In the genomic region with DNA sequence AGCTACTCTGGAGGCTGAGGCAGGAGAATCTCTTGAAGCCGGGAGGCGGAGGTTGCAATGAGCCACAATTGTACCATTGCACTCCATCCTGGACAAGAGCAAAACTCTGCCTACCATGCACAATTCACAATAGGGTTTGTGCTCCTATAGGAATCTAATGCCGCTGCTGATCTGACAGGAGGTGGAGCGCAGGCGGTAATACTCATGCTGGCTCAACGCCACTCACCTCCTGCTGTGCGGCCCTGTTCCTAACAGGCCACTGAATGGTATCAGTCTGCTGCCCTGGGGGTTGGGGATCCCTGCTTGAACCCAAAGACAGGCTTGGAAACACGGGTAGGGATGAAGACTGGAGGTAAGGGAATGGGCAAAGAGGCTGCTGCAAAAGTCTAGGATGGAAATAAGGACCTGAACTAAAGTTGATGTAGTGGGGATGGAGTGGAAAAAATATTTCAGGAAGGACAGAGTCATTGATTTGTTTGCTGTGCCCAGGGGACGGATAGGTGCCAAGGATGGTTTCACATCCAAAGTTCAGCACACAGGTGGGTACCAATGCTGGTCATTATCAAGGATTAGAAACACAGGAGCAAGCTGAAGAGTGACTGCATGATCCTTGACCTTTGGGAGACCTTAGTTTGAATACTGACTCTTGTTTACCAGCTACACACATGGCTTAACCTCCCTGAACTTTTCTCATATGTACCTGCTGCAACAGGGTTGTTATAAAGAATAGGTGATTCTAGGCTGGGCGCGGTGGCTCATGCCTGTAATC, we compare ENCODE assay signal across 17 cellular contexts. TPM values are rescaled to one million over a fixed set of nuclear protein-coding genes. Genes with fewer than 3 reads are reported as not detected.
A peak's percentile ranks its signal among the peaks of the same experiment; 100 is the strongest.
DNase-seq lines count a peak whose midpoint lies in the region; ATAC-seq and TF ChIP-seq lines count a peak whose summit lies in the region.
"Had no signal": no experiment of that assay in that cellular context is flagged by ENCODE, and none has a peak within 500 bp of the region (broad histone marks: within the 10 kb centered on the region; RNA-seq: fewer than 3 reads in every experiment).

No MANE protein-coding gene starts in this region.

- H3K9me3 Mint-ChIP-seq in activated CD8-positive, alpha-beta memory T cell treated with anti-CD3 and anti-CD28 coated beads, Interleukin-2, amount 10 ng/mL, durations not matched to agents 7 days and 5 days (ENCODE audit: low read depth): peaks cover 3% of the 10 kb centered on the region
- H3K9me3 Mint-ChIP-seq in T-cell: no peaks in the 10 kb centered on the region
- no peaks in the 10 kb centered on the region for H3K9me3 Mint-ChIP-seq in chondrocyte (ENCODE audit: low read depth)
- H3K9me3 Mint-ChIP-seq in neural progenitor cell: peaks cover 3% of the 10 kb centered on the region
- H3K9me3 Mint-ChIP-seq: effector memory CD8-positive, alpha-beta T cell had no signal

- no peak overlapping the region for H4K91ac ChIP-seq in mesenchymal stem cell (ENCODE audit: low read length)

- H3K79me2 ChIP-seq in neural progenitor cell (ENCODE audit: low read depth): peaks cover 22% of the 10 kb centered on the region

- H3K18ac ChIP-seq in mesenchymal stem cell (ENCODE audit: low read depth in 1 of 2, low read length in 2 of 2): no peak overlapping the region

- no peak overlapping the region for H2BK15ac ChIP-seq in mesenchymal stem cell (ENCODE audit: low read depth, poor library complexity, severe bottlenecking)

- 97% methylated on average over 11 of the region's 11 CpGs for WGBS in mesenchymal stem cell

- no peaks in the 10 kb centered on the region for H3K36me3 ChIP-seq in neural progenitor cell
- H3K36me3 ChIP-seq in mesenchymal stem cell (ENCODE audit: control insufficient read depth in 1 of 2, insufficient read depth in 2 of 2, low read depth in 1 of 2, low read length in 2 of 2): peaks cover 17 to 18% of the 10 kb centered on the region in 2 experiments
- H3K36me3 ChIP-seq: cardiac muscle cell, uterus had no signal

- no peaks in the 10 kb centered on the region for H4K20me1 ChIP-seq in neural progenitor cell (ENCODE audit: low read depth)

- TF ChIP-seq CTCF in chondrocyte (IDR thresholded peaks at IDR 0.05) (no peak), neural progenitor cell (IDR thresholded peaks at IDR 0.05) (no peak)

- ATAC-seq in activated CD8-positive, alpha-beta memory T cell treated with anti-CD3 and anti-CD28 coated beads, Interleukin-2, amount 10 ng/mL, durations not matched to agents 7 days and 5 days: no peak
- ATAC-seq in T-cell (replicated peaks in 1 of 4) (no peak), GM21576 (IDR thresholded peaks at IDR 0.05; ENCODE audit: unreplicated experiment) (no peak)
- ATAC-seq: effector memory CD8-positive, alpha-beta T cell; heart right ventricle had no signal

- no peak overlapping the region for H3K14ac ChIP-seq in mesenchymal stem cell (ENCODE audit: low read length in 2 of 2)

- H3K4me1 Mint-ChIP-seq in activated CD8-positive, alpha-beta memory T cell treated with anti-CD3 and anti-CD28 coated beads, Interleukin-2, amount 10 ng/mL, durations not matched to agents 7 days and 5 days: peaks cover 24% of the 10 kb centered on the region
- H3K4me1 Mint-ChIP-seq in T-cell (peaks cover 24 to 32% (median 31%) of the 10 kb centered on the region in 3 donors), chondrocyte (ENCODE audit: low read depth) (peaks cover 17% of the 10 kb centered on the region), neural progenitor cell (peaks cover 12% of the 10 kb centered on the region)

- H3K36me3 Mint-ChIP-seq in activated CD8-positive, alpha-beta memory T cell treated with anti-CD3 and anti-CD28 coated beads, Interleukin-2, amount 10 ng/mL, durations not matched to agents 7 days and 5 days: peaks cover 32% of the 10 kb centered on the region
- H3K36me3 Mint-ChIP-seq in T-cell (peaks cover 14% of the 10 kb centered on the region), chondrocyte (ENCODE audit: low read depth) (peaks cover 10% of the 10 kb centered on the region), neural progenitor cell (peaks cover 16% of the 10 kb centered on the region)

- H2BK12ac ChIP-seq in mesenchymal stem cell (ENCODE audit: low read length in 2 of 2): no peak overlapping the region

- no peak overlapping the region for H3K23ac ChIP-seq in mesenchymal stem cell (ENCODE audit: low read length in 2 of 2)

- no peak overlapping the region for H2BK120ac ChIP-seq in mesenchymal stem cell (ENCODE audit: low read depth, low read length)

- H3K4me3 ChIP-seq in neural progenitor cell (no peak overlapping the region), mesenchymal stem cell (ENCODE audit: insufficient read depth in 1 of 2, low read depth in 1 of 2, low read length in 2 of 2) (no peak overlapping the region)
- H3K4me3 ChIP-seq: cardiac muscle cell, heart right ventricle, right atrium auricular region, uterus had no signal

- peak overlapping the region; percentile 93 for H3K4me3 Mint-ChIP-seq in activated CD8-positive, alpha-beta memory T cell treated with anti-CD3 and anti-CD28 coated beads, Interleukin-2, amount 10 ng/mL, durations not matched to agents 7 days and 5 days
- H3K4me3 Mint-ChIP-seq in T-cell (peak overlapping the region; percentile 87 to 91 (median 88)), chondrocyte (ENCODE audit: unreplicated experiment) (peak overlapping the region; percentile 97), neural progenitor cell (peak overlapping the region; percentile 99)

- peaks cover 14% of the 10 kb centered on the region for H3K79me1 ChIP-seq in mesenchymal stem cell (replicated peaks; ENCODE audit: low read length, poor library complexity, severe bottlenecking)

- no peak overlapping the region for H3K4ac ChIP-seq in mesenchymal stem cell (ENCODE audit: low read depth in 1 of 2, low read length in 2 of 2)

- no peak overlapping the region for H2AK5ac ChIP-seq in mesenchymal stem cell (ENCODE audit: low read length, severe bottlenecking)

- H3K4me1 ChIP-seq in neural progenitor cell (peaks cover 3% of the 10 kb centered on the region), mesenchymal stem cell (ENCODE audit: control insufficient read depth, insufficient read depth, low read depth, low read length) (peaks cover 3% of the 10 kb centered on the region)

- POLR2A ChIA-PET in T-cell (lab: Charles Lee): no interaction called here

- no peak overlapping the region for H2BK5ac ChIP-seq in mesenchymal stem cell (ENCODE audit: low read depth, low read length, poor library complexity, severe bottlenecking)

- no peaks in the 10 kb centered on the region for H3K9me3 ChIP-seq in neural progenitor cell (ENCODE audit: low read depth)
- no peaks in the 10 kb centered on the region for H3K9me3 ChIP-seq in mesenchymal stem cell (ENCODE audit: control insufficient read depth, low read length)
- H3K9me3 ChIP-seq: heart right ventricle, right atrium auricular region, uterus had no signal

- H3K9ac ChIP-seq in neural progenitor cell (no peak overlapping the region), mesenchymal stem cell (ENCODE audit: low read length) (no peak overlapping the region)

- no peak for DNase-seq in activated CD8-positive, alpha-beta memory T cell treated with anti-CD3 and anti-CD28 coated beads, Interleukin-2, amount 10 ng/mL, durations not matched to agents 7 days and 5 days
- DNase-seq in activated CD8-positive, alpha-beta memory T cell treated with anti-CD3 and anti-CD28 coated beads, Interleukin-2, amount 50 U/mL, for 4 hours: no peak
- no peak for DNase-seq in T-cell
- no peak for DNase-seq in chondrocyte (ENCODE audit: low spot score)
- DNase-seq in neural progenitor cell (ENCODE audit: low spot score): no peak
- no peak for DNase-seq in mesenchymal stem cell
- DNase-seq in NCI-H146 (lab: John Stamatoyannopoulos, UW): no peak
- DNase-seq: ACHN; effector memory CD8-positive, alpha-beta T cell; heart right ventricle; mammary epithelial cell; NCI-H1694; NCI-H345; uterus had no signal

- H4K8ac ChIP-seq in mesenchymal stem cell (ENCODE audit: low read length): no peak overlapping the region

- H3K27me3 Mint-ChIP-seq in activated CD8-positive, alpha-beta memory T cell treated with anti-CD3 and anti-CD28 coated beads, Interleukin-2, amount 10 ng/mL, durations not matched to agents 7 days and 5 days: no peaks in the 10 kb centered on the region
- no peaks in the 10 kb centered on the region for H3K27me3 Mint-ChIP-seq in T-cell
- H3K27me3 Mint-ChIP-seq in chondrocyte (ENCODE audit: low read depth): no peaks in the 10 kb centered on the region
- H3K27me3 Mint-ChIP-seq in neural progenitor cell (ENCODE audit: insufficient read depth, low read depth): peaks cover 3% of the 10 kb centered on the region
- H3K27me3 Mint-ChIP-seq: effector memory CD8-positive, alpha-beta T cell had no signal

- CTCF ChIA-PET in activated CD8-positive, alpha-beta memory T cell treated with anti-CD3 and anti-CD28 coated beads, Interleukin-2, amount 10 ng/mL, durations not matched to agents 7 days and 5 days (lab: Charles Lee): no interaction called here
- CTCF ChIA-PET in T-cell (lab: Charles Lee): no interaction called here

- H3K27me3 ChIP-seq in neural progenitor cell: no peaks in the 10 kb centered on the region
- H3K27me3 ChIP-seq in mesenchymal stem cell (ENCODE audit: control insufficient read depth in 1 of 2, insufficient read depth in 1 of 2, low read length in 2 of 2): no peaks in the 10 kb centered on the region
- H3K27me3 ChIP-seq: cardiac muscle cell, heart right ventricle, right atrium auricular region, uterus had no signal

- H2AFZ ChIP-seq in neural progenitor cell (replicated peaks): no peak overlapping the region
- H2AFZ ChIP-seq in mesenchymal stem cell (ENCODE audit: low read depth, low read length): no peak overlapping the region

- H3K27ac ChIP-seq in neural progenitor cell: no peak overlapping the region
- H3K27ac ChIP-seq in mesenchymal stem cell (ENCODE audit: low read length, poor library complexity, severe bottlenecking): no peak overlapping the region
- H3K27ac ChIP-seq: cardiac muscle cell, heart right ventricle, right atrium auricular region, uterus had no signal

- H3K27ac Mint-ChIP-seq in activated CD8-positive, alpha-beta memory T cell treated with anti-CD3 and anti-CD28 coated beads, Interleukin-2, amount 10 ng/mL, durations not matched to agents 7 days and 5 days: peak overlapping the region; percentile 12
- no peak overlapping the region for H3K27ac Mint-ChIP-seq in T-cell
- H3K27ac Mint-ChIP-seq in chondrocyte (ENCODE audit: unreplicated experiment): no peak overlapping the region
- H3K27ac Mint-ChIP-seq in neural progenitor cell: no peak overlapping the region
- H3K27ac Mint-ChIP-seq: effector memory CD8-positive, alpha-beta T cell had no signal

- H3F3A ChIP-seq in neural progenitor cell (ENCODE audit: low read depth): peaks cover 3% of the 10 kb centered on the region

- H3K4me2 ChIP-seq in neural progenitor cell (no peak overlapping the region), mesenchymal stem cell (ENCODE audit: low read length, poor library complexity, severe bottlenecking) (no peak overlapping the region)

RNA-seq across cellular contexts. Expression of gene MRPS17, which starts 2.2 kb away (rescaled TPM):
- total RNA-seq in activated CD8-positive, alpha-beta memory T cell treated with anti-CD3 and anti-CD28 coated beads, Interleukin-2, amount 10 ng/mL, durations not matched to agents 7 days and 5 days: 10 to 100 TPM; 14.3 to 20.3 TPM
- total RNA-seq in T-cell (10 to 100 TPM in 4 of 5 donors, 1 to 10 TPM in 1; 7.8 to 12.2 (median 11.1) TPM), chondrocyte (11.8 to 13.0 TPM (median 11.9 TPM) in 3 replicates), neural progenitor cell (ENCODE audit: low replicate concordance) (9.8 and 15.3 TPM in 2 replicates)
- 14.6 TPM for polyA plus RNA-seq in mesenchymal stem cell (2013, experiment 1 of 2)
- polyA plus RNA-seq in mesenchymal stem cell (2013, experiment 2 of 2): 15.8 TPM

RNA-seq across cellular contexts. Expression of gene NIPSNAP2, which starts 10.5 kb away (rescaled TPM):
- 10 to 100 TPM; 28.6 to 29.0 TPM for total RNA-seq in activated CD8-positive, alpha-beta memory T cell treated with anti-CD3 and anti-CD28 coated beads, Interleukin-2, amount 10 ng/mL, durations not matched to agents 7 days and 5 days
- total RNA-seq in T-cell (10 to 100 TPM; 24.1 to 38.6 (median 28.4) TPM), chondrocyte (37.3 to 43.4 TPM (median 43.0 TPM) in 3 replicates), neural progenitor cell (ENCODE audit: low replicate concordance) (69.0 and 80.6 TPM in 2 replicates)
- 51.8 TPM for polyA plus RNA-seq in mesenchymal stem cell (2013, experiment 1 of 2)
- 55.2 TPM for polyA plus RNA-seq in mesenchymal stem cell (2013, experiment 2 of 2)
